Comparison of ENCODE assay signal across 13 cellular contexts in genomic region chr1:40044065-40044575, GRCh38. TPM values are rescaled to one million over a fixed set of nuclear protein-coding genes. Genes with fewer than 3 reads are reported as not detected.
DNase-seq lines count a peak whose midpoint lies in the region; ATAC-seq and TF ChIP-seq lines count a peak whose summit lies in the region.
"Had no signal": no experiment of that assay in that cellular context is flagged by ENCODE, and none has a peak within 500 bp of the region (broad histone marks: within the 10 kb centered on the region; RNA-seq: fewer than 3 reads in every experiment).

No MANE protein-coding gene starts in this region.

- POLR2A ChIA-PET in activated CD4-positive, alpha-beta memory T cell treated with anti-CD3 and anti-CD28 coated beads, Interleukin-2, amount 10 ng/mL, durations not matched to agents 7 days and 5 days (lab: Charles Lee): interaction anchor here (1.0 to 14.1 kb wide), 3 partner anchors 8 to 30 kb away, joined by 3 to 253 read pairs (median 7); no protein-coding TSS in a partner anchor

- TF ChIP-seq EP300 in gastroesophageal sphincter (IDR thresholded peaks at IDR 0.05): no peak
- no peak for TF ChIP-seq EP300 in stomach (IDR thresholded peaks at IDR 0.05)

- H3K4me1 Mint-ChIP-seq in activated naive CD4-positive, alpha-beta T cell treated with anti-CD3 and anti-CD28 coated beads for 36 hours (ENCODE audit: low read depth): peaks cover 69% of the 10 kb centered on the region
- H3K4me1 Mint-ChIP-seq in activated CD4-positive, alpha-beta memory T cell treated with anti-CD3 and anti-CD28 coated beads, Interleukin-2, amount 10 ng/mL, durations not matched to agents 7 days and 5 days: peaks cover 68% of the 10 kb centered on the region

- H3K36me3 Mint-ChIP-seq in activated naive CD4-positive, alpha-beta T cell treated with anti-CD3 and anti-CD28 coated beads for 36 hours (ENCODE audit: low read depth): peaks cover 52% of the 10 kb centered on the region
- peaks cover 82% of the 10 kb centered on the region for H3K36me3 Mint-ChIP-seq in activated CD4-positive, alpha-beta memory T cell treated with anti-CD3 and anti-CD28 coated beads, Interleukin-2, amount 10 ng/mL, durations not matched to agents 7 days and 5 days (ENCODE audit: low read depth)

- H3K27me3 Mint-ChIP-seq in activated naive CD4-positive, alpha-beta T cell treated with anti-CD3 and anti-CD28 coated beads for 36 hours (ENCODE audit: low read depth): no peaks in the 10 kb centered on the region
- H3K27me3 Mint-ChIP-seq in activated CD4-positive, alpha-beta memory T cell treated with anti-CD3 and anti-CD28 coated beads, Interleukin-2, amount 10 ng/mL, durations not matched to agents 7 days and 5 days: no peaks in the 10 kb centered on the region

- peak overlapping the region in 3 of 4 donors; percentile 93 to 100 (median 100) for H3K27ac ChIP-seq in gastroesophageal sphincter
- H3K27ac ChIP-seq in stomach: peak overlapping the region in 3 of 5 donors; percentile 3 to 99 (median 99)
- H3K27ac ChIP-seq: cardiac muscle cell, KMS-11 had no signal

- peak overlapping the region; percentile 87 for H3K27ac Mint-ChIP-seq in activated naive CD4-positive, alpha-beta T cell treated with anti-CD3 and anti-CD28 coated beads for 36 hours
- peak overlapping the region; percentile 74 for H3K27ac Mint-ChIP-seq in activated CD4-positive, alpha-beta memory T cell treated with anti-CD3 and anti-CD28 coated beads, Interleukin-2, amount 10 ng/mL, durations not matched to agents 7 days and 5 days

- H3K9me3 ChIP-seq in gastroesophageal sphincter (no peaks in the 10 kb centered on the region), stomach (no peaks in the 10 kb centered on the region)
- H3K9me3 ChIP-seq: Peyer's patch had no signal

- no peak for TF ChIP-seq CTCF in gastroesophageal sphincter (IDR thresholded peaks at IDR 0.05)
- no peak for TF ChIP-seq CTCF in stomach (IDR thresholded peaks at IDR 0.05)

- ATAC-seq in gastroesophageal sphincter (no peak), HG02759 (IDR thresholded peaks at IDR 0.05; ENCODE audit: unreplicated experiment) (no peak), HG03139 (IDR thresholded peaks at IDR 0.05; ENCODE audit: unreplicated experiment) (no peak)

- H3K4me1 ChIP-seq in gastroesophageal sphincter (peaks cover 14 to 84% (median 35%) of the 10 kb centered on the region in 3 donors), stomach (peaks cover 46 to 87% (median 77%) of the 10 kb centered on the region in 4 donors)

- DNase-seq in activated naive CD4-positive, alpha-beta T cell treated with anti-CD3 and anti-CD28 coated beads for 36 hours: no peak
- no peak for DNase-seq in activated naive CD4-positive, alpha-beta T cell treated with anti-CD3 and anti-CD28 coated beads, Interleukin-2, amount 50 U/mL, for 16 hours
- no peak for DNase-seq in activated CD4-positive, alpha-beta memory T cell treated with anti-CD3 and anti-CD28 coated beads, Interleukin-2, amount 10 ng/mL, durations not matched to agents 7 days and 5 days
- DNase-seq in stomach (no peak), Kasumi-1 (lab: John Stamatoyannopoulos, UW) (no peak)
- DNase-seq: erythroblast, NCI-H2171, Peyer's patch had no signal

- H3K9me3 Mint-ChIP-seq in activated naive CD4-positive, alpha-beta T cell treated with anti-CD3 and anti-CD28 coated beads for 36 hours: no peaks in the 10 kb centered on the region
- H3K9me3 Mint-ChIP-seq in activated CD4-positive, alpha-beta memory T cell treated with anti-CD3 and anti-CD28 coated beads, Interleukin-2, amount 10 ng/mL, durations not matched to agents 7 days and 5 days: no peaks in the 10 kb centered on the region

- H3K36me3 ChIP-seq in gastroesophageal sphincter (no peaks in the 10 kb centered on the region), stomach (peaks cover 0 to 11% (median 0%) of the 10 kb centered on the region in 4 donors)
- H3K36me3 ChIP-seq: cardiac muscle cell had no signal

- intact Hi-C loops in activated naive CD4-positive, alpha-beta T cell treated with anti-CD3 and anti-CD28 coated beads for 36 hours (cut with micrococcal nuclease): loop anchor here (5.0 kb wide), 2 partner anchors 33 to 648 kb away; partner anchors contain the start of gene NFYC
- intact Hi-C loops in stomach (cut with DNase I; ENCODE audit: low total_unique reads): no loop called here

- H3K27me3 ChIP-seq in gastroesophageal sphincter: no peaks in the 10 kb centered on the region
- H3K27me3 ChIP-seq in stomach: no peaks in the 10 kb centered on the region
- H3K27me3 ChIP-seq: cardiac muscle cell, Peyer's patch had no signal

- 31 to 34% methylated on average over 3 of the region's 3 CpGs for WGBS in gastroesophageal sphincter (ENCODE audit: low coverage in 1 of 2), 2 donors
- 54 to 77% (median 67%) methylated on average over 3 of the region's 3 CpGs for WGBS in stomach, 5 donors

- CTCF ChIA-PET in activated naive CD4-positive, alpha-beta T cell treated with anti-CD3 and anti-CD28 coated beads for 36 hours (lab: Charles Lee): interaction anchor here (0.9 to 1.0 kb wide), 2 partner anchors 15 to 18 kb away, joined by 5 to 11 read pairs; no protein-coding TSS in a partner anchor
- CTCF ChIA-PET in activated CD4-positive, alpha-beta memory T cell treated with anti-CD3 and anti-CD28 coated beads, Interleukin-2, amount 10 ng/mL, durations not matched to agents 7 days and 5 days (lab: Charles Lee): interaction anchor here (1.7 to 2.4 kb wide), 2 partner anchors 12 to 14 kb away, joined by 5 to 7 read pairs; no protein-coding TSS in a partner anchor

- peak overlapping the region; percentile 62 for H3K4me3 Mint-ChIP-seq in activated naive CD4-positive, alpha-beta T cell treated with anti-CD3 and anti-CD28 coated beads for 36 hours
- H3K4me3 Mint-ChIP-seq in activated CD4-positive, alpha-beta memory T cell treated with anti-CD3 and anti-CD28 coated beads, Interleukin-2, amount 10 ng/mL, durations not matched to agents 7 days and 5 days: peak overlapping the region; percentile 88

- H3K4me3 ChIP-seq in gastroesophageal sphincter (peak overlapping the region in 1 of 2 donors; percentile 92), stomach (peak overlapping the region in 2 of 4 donors; percentile 77 to 96)
- H3K4me3 ChIP-seq: cardiac muscle cell, Peyer's patch had no signal

- TF ChIP-seq POLR2A in gastroesophageal sphincter (IDR thresholded peaks at IDR 0.05): no peak
- TF ChIP-seq POLR2A in stomach (IDR thresholded peaks at IDR 0.05): no peak

RNA-seq across cellular contexts. Expression of gene CAP1, which starts 3.6 kb away (rescaled TPM):
- 100 to 1,000 TPM; 522 to 525 TPM for total RNA-seq in activated naive CD4-positive, alpha-beta T cell treated with anti-CD3 and anti-CD28 coated beads for 36 hours
- 100 to 1,000 TPM; 890 to 908 TPM for total RNA-seq in activated CD4-positive, alpha-beta memory T cell treated with anti-CD3 and anti-CD28 coated beads, Interleukin-2, amount 10 ng/mL, durations not matched to agents 7 days and 5 days
- total RNA-seq in gastroesophageal sphincter (100 to 1,000 TPM; 421 to 533 (median 500) TPM), stomach (100 to 1,000 TPM in 4 of 5 donors, 10 to 100 TPM in 1; 99.1 to 252 (median 145) TPM)
- 100 to 1,000 TPM in 2 of 3 donors, 10 to 100 TPM in 1; 95.5 to 185 (median 162) TPM for polyA plus RNA-seq in stomach

RNA-seq across cellular contexts. Expression of gene PPT1, which starts 52.9 kb away (rescaled TPM):
- 10 to 100 TPM; 81.3 to 89.7 TPM for total RNA-seq in activated naive CD4-positive, alpha-beta T cell treated with anti-CD3 and anti-CD28 coated beads for 36 hours
- total RNA-seq in activated CD4-positive, alpha-beta memory T cell treated with anti-CD3 and anti-CD28 coated beads, Interleukin-2, amount 10 ng/mL, durations not matched to agents 7 days and 5 days: 10 to 100 TPM; 76.9 to 83.4 TPM
- total RNA-seq in gastroesophageal sphincter (10 to 100 TPM; 53.0 to 90.6 (median 65.7) TPM), stomach (10 to 100 TPM in 4 of 5 donors, 1 to 10 TPM in 1; 3.5 to 79.9 (median 39.6) TPM)
- 10 to 100 TPM; 19.7 to 34.6 (median 32.1) TPM for polyA plus RNA-seq in stomach
